ENCODE assay signal across 26 cellular contexts in genomic region chr14:48456051-48456450, GRCh38.
"Had no signal": no experiment of that assay in that cellular context is flagged by ENCODE, and none has a peak within 500 bp of the region (broad histone marks: within the 10 kb centered on the region; RNA-seq: fewer than 3 reads in every experiment).

No MANE protein-coding gene starts in this region.

- H3K9me3 ChIP-seq: stomach, suprapubic skin, testis, thoracic aorta, thyroid gland, tibial artery, tibial nerve, upper lobe of left lung, upper lobe of right lung, uterus, vagina had no signal

- H3K4me3 ChIP-seq: stomach, suprapubic skin, testis, thoracic aorta, thyroid gland, tibial artery, tibial nerve, transverse colon, upper lobe of left lung, upper lobe of right lung, uterus, vagina had no signal

- H3K27me3 ChIP-seq: stomach, suprapubic skin, testis, thyroid gland, tibial artery, tibial nerve, transverse colon, upper lobe of left lung, upper lobe of right lung, uterus, vagina had no signal

- H3K4me1 ChIP-seq: stomach, suprapubic skin, testis, thyroid gland, tibial artery, tibial nerve, transverse colon, upper lobe of left lung, upper lobe of right lung, uterus, vagina had no signal

- ATAC-seq: stimulated activated effector memory CD8-positive, alpha-beta T cell treated with anti-CD3 and anti-CD28 coated beads, Interleukin-12 subunit alpha, Interleukin-12 subunit beta, amount 100 ng/mL, for 72 hours; stimulated activated memory B cell treated with anti-CD40 and anti-IgM and Interleukin-4, amounts not matched to agents 10 μg/mL and 1 μg/mL and 100 μg/mL, for 72 hours; stimulated activated naive B cell treated with anti-CD40 and anti-IgM and Interleukin-4, amounts not matched to agents 10 μg/mL and 1 μg/mL and 100 μg/mL, for 72 hours; stimulated activated naive CD8-positive, alpha-beta T cell treated with anti-CD3 and anti-CD28 coated beads, Interleukin-15, amount 100 ng/mL, for 72 hours; stimulated activated naive CD8-positive, alpha-beta T cell treated with anti-CD3 and anti-CD28 coated beads, Interleukin-15, Interleukin-2, amounts not matched to agents 100 U/mL and 50 U/mL, for 24 hours; upper lobe of right lung had no signal

- H3K36me3 ChIP-seq: stomach, suprapubic skin, thoracic aorta, thyroid gland, tibial artery, tibial nerve, transverse colon, upper lobe of left lung, upper lobe of right lung, uterus, vagina had no signal

- H3K27ac ChIP-seq: stomach, suprapubic skin, testis, thoracic aorta, thyroid gland, tibial artery, tibial nerve, transverse colon, upper lobe of left lung, upper lobe of right lung, uterus, vagina had no signal

- DNase-seq: stimulated activated CD4-positive, alpha-beta T cell treated with anti-CD3 and anti-CD28 coated beads, Interleukin-2, amount 100 ng/mL, for 48 hours; stimulated activated CD4-positive, alpha-beta T cell treated with anti-CD3 and anti-CD28 coated beads, Interleukin-4, amount 100 ng/mL, for 1 hour; stimulated activated CD4-positive, alpha-beta T cell treated with anti-CD3 and anti-CD28 coated beads, Interleukin-4, amount 100 ng/mL, for 24 hours; stimulated activated CD4-positive, alpha-beta T cell treated with anti-CD3 and anti-CD28 coated beads, Interleukin-4, amount 100 ng/mL, for 4 hours; stimulated activated CD8-positive, alpha-beta memory T cell treated with anti-CD3 and anti-CD28 coated beads, Interleukin-4, amount 100 ng/mL, for 48 hours; stimulated activated naive B cell treated with anti-CD40 and anti-IgM and Interleukin-4, amounts not matched to agents 10 μg/mL and 1 μg/mL and 100 μg/mL, for 72 hours; stimulated activated naive CD4-positive, alpha-beta T cell; stimulated activated naive CD4-positive, alpha-beta T cell treated with Interleukin-2 at 50 U/mL for 16 hours; stimulated activated naive CD8-positive, alpha-beta T cell treated with anti-CD3 and anti-CD28 coated beads, Interleukin-15, amount 100 ng/mL, for 72 hours; stimulated activated naive CD8-positive, alpha-beta T cell treated with anti-CD3 and anti-CD28 coated beads, Interleukin-15, Interleukin-2, amounts not matched to agents 100 U/mL and 50 U/mL, for 24 hours; stomach; substantia nigra; testis; thyroid gland; tibial artery; transverse colon; trophoblast cell; upper lobe of left lung; upper lobe of right lung; uterus had no signal
